ENCODE assay signal across 15 cellular contexts in the genomic region with DNA sequence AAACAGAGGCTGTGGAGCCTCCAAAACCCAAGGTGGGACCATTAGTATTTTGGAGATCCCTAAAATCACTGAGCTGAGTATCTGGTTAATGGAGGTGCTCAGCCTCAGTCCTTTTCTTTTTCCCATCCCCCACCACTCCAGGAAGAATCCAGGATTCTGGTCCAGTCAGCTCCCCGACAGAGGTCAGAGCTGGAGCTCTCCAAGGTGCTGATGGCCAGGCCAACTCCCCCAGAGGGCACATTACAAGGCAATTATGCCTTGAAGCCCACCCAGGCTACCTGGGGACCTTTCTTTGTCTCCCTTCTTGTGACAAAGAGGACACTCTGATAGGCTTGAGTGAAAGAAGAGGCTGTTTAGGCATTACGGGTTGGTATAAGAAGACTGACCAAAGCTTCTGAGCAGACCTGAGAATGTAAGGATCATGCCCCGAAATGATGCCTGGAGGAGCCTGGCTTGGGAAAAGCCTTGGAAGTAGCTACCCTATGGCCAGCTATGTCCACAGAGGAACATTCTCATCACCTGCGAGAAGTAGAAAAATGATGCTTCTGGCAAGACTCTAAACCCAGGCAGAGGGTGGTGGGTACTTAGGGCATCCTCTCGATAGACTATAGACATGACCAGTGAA.
A peak's percentile ranks its signal among the peaks of the same experiment; 100 is the strongest.
DNase-seq lines count a peak whose midpoint lies in the region; TF ChIP-seq lines count a peak whose summit lies in the region.
"Had no signal": no experiment of that assay in that cellular context is flagged by ENCODE, and none has a peak within 500 bp of the region (broad histone marks: within the 10 kb centered on the region; RNA-seq: fewer than 3 reads in every experiment).

No MANE protein-coding gene starts in this region.

- 0 out of 2 replicates have a peak, but pooled peaks cover 2% of the 10 kb centered on the region for H3K9me3 ChIP-seq in SJCRH30 (replicated peaks)
- H3K9me3 ChIP-seq in iPS DF 6.9 (ENCODE audit: control insufficient read depth, insufficient read depth, low read length) = no peaks in the 10 kb centered on the region
- H3K9me3 ChIP-seq in testis = no peaks in the 10 kb centered on the region

- H3K36me3 ChIP-seq in H7 (replicated peaks; ENCODE audit: control insufficient read depth, insufficient read depth, low read length) = no peaks in the 10 kb centered on the region
- no peaks in the 10 kb centered on the region for H3K36me3 ChIP-seq in SJCRH30
- no peaks in the 10 kb centered on the region for H3K36me3 ChIP-seq in iPS DF 6.9 (ENCODE audit: control insufficient read depth, insufficient read depth, low read length)
- H3K36me3 ChIP-seq in testis (ENCODE audit: low read depth, missing control alignments) = no peaks in the 10 kb centered on the region
- H3K36me3 ChIP-seq: BLaER1 had no signal

- H3K4me3 ChIP-seq in H7 (ENCODE audit: insufficient read depth, low read depth, low read length) (no peak overlapping the region), SJCRH30 (no peak overlapping the region), iPS DF 6.9 (ENCODE audit: low read length) (no peak overlapping the region), testis (no peak overlapping the region), dorsolateral prefrontal cortex (no peak overlapping the region)
- H3K4me3 ChIP-seq: BLaER1 had no signal

- peak; percentile 25 for DNase-seq in AG08396 (ENCODE audit: low spot score)
- DNase-seq in H7 = peak; percentile 60
- peak; percentile 55 to 68 for DNase-seq in SJCRH30
- DNase-seq in iPS DF 6.9 (ENCODE audit: low read depth, low spot score) = peak; percentile 25
- DNase-seq in testis = no peak
- DNase-seq in dorsolateral prefrontal cortex = no peak
- DNase-seq in NCI-H2196 (lab: John Stamatoyannopoulos, UW; ENCODE audit: unreplicated experiment) = no peak
- no peak for DNase-seq in mesenteric fat pad (ENCODE audit: low spot score)
- DNase-seq: activated CD4-positive, alpha-beta memory T cell treated with anti-CD3 and anti-CD28 coated beads, Interleukin-2, amount 10 ng/mL, durations not matched to agents 7 days and 5 days; activated gamma-delta T cell; glutamatergic neuron; PC-3; T-helper 17 cell had no signal

- TF ChIP-seq CTCF in testis (IDR thresholded peaks at IDR 0.05) = no peak
- no peak for TF ChIP-seq CTCF in dorsolateral prefrontal cortex (IDR thresholded peaks at IDR 0.05 in 54 of 56, conservative IDR thresholded peaks at IDR 0.05 in 2 of 56; ENCODE audit: low read depth in 1 of 56, partially characterized antibody in 56 of 56)

- intact Hi-C loops in testis (cut with DNase I; ENCODE audit: low total_unique reads) (no loop called here), dorsolateral prefrontal cortex (cut with DNase I) (no loop called here)

- no peaks in the 10 kb centered on the region for H3K4me1 ChIP-seq in SJCRH30
- no peaks in the 10 kb centered on the region for H3K4me1 ChIP-seq in iPS DF 6.9 (ENCODE audit: control insufficient read depth, insufficient read depth, low read length)
- no peaks in the 10 kb centered on the region for H3K4me1 ChIP-seq in testis

- no peak overlapping the region for H3K27ac ChIP-seq in SJCRH30
- H3K27ac ChIP-seq in iPS DF 6.9 (ENCODE audit: low read length) = no peak overlapping the region
- H3K27ac ChIP-seq in testis = no peak overlapping the region
- H3K27ac ChIP-seq in dorsolateral prefrontal cortex = no peak overlapping the region
- H3K27ac ChIP-seq: BLaER1, HL-60 had no signal

- no peak for TF ChIP-seq POLR2A in testis (IDR thresholded peaks at IDR 0.05)

- WGBS in iPS DF 6.9 (ENCODE audit: insufficient coverage, insufficient read length) = no CpG with 5 or more reads among the region's 5 CpGs
- WGBS in testis, 2 donors = 74 to 86% methylated on average over 5 of the region's 5 CpGs

- H3K27me3 ChIP-seq in H7 (ENCODE audit: control insufficient read depth, insufficient read depth, low read length) (no peaks in the 10 kb centered on the region), SJCRH30 (no peaks in the 10 kb centered on the region), iPS DF 6.9 (ENCODE audit: control insufficient read depth, insufficient read depth, low read length) (no peaks in the 10 kb centered on the region), testis (no peaks in the 10 kb centered on the region), dorsolateral prefrontal cortex (peaks cover 0 to 27% (median 3%) of the 10 kb centered on the region in 45 donors)
- H3K27me3 ChIP-seq: BLaER1 had no signal

Comparison
In these comparisons a context has a peak if more than half of its experiments do, and no peak if none do; other contexts are left out.
1. DNase-seq: peak in AG08396 (single experiment), H7 (single experiment), SJCRH30 (2 of 2) and iPS DF 6.9 (single experiment); none in testis (single experiment), dorsolateral prefrontal cortex (0 of 10), NCI-H2196 (single experiment) and mesenteric fat pad (single experiment).